In the genomic region with DNA sequence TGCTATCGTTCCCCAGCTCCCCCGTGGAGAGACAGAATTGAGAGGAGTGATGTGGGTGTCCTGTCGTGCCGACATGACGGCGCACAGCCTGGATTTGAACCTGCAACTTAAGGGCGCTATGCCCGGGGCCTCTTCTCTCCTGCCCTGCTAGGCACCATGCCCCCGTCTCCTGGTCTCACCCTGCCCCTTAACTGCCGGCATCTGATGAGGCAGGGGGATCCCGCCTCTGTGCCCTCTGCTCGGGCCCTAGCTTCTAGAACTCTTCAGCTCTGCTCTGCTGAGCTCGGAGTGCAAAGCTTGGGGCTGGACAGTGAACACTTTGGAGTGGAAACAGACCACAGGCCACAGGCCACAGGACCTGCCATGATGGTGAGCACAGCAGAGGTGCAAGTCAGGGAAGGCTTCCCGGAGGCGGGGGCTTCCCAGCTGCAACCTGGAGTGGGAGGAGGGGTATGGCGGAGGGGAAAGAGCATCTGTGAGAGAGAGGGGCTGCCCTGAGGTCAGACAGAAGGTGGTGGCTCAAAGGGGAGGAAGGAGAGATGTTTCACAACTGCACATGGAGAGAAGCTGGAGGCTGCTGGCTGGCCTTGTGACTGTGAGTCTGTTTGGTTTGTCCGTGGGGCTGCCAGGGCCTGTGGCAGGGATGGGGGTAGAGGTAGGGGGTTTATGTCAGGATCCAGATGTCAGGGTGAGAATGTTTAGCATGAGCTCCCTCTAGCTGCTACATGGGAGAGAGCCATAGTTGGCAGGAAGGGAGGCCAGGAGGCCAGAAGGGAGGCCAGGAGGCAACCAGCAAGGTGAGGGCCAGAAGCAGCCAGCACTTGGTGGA, we compare ENCODE assay signal across 1 cellular context.
TF ChIP-seq lines count a peak whose summit lies in the region.

No MANE protein-coding gene starts in this region.

TF ChIP-seq in SK-N-SH treated with all-trans-retinoic acid at 6 μM for 48 hours, 23 proteins besides CTCF, POLR2A, EP300 and RAD21 (continued from another document):
- TF ChIP-seq, protein P1, sequence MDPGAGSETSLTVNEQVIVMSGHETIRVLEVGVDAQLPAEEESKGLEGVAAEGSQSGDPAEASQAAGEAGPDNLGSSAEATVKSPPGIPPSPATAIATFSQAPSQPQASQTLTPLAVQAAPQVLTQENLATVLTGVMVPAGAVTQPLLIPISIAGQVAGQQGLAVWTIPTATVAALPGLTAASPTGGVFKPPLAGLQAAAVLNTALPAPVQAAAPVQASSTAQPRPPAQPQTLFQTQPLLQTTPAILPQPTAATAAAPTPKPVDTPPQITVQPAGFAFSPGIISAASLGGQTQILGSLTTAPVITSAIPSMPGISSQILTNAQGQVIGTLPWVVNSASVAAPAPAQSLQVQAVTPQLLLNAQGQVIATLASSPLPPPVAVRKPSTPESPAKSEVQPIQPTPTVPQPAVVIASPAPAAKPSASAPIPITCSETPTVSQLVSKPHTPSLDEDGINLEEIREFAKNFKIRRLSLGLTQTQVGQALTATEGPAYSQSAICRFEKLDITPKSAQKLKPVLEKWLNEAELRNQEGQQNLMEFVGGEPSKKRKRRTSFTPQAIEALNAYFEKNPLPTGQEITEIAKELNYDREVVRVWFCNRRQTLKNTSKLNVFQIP (CRISPR knock-in tag; IDR thresholded peaks at IDR 0.05; ENCODE audit: borderline replicate concordance, low read depth), result no peak
- TF ChIP-seq ZFP3 (CRISPR knock-in tag; IDR thresholded peaks at IDR 0.05), result no peak
- TF ChIP-seq TCF4 (CRISPR knock-in tag; IDR thresholded peaks at IDR 0.05; ENCODE audit: borderline replicate concordance), result no peak
- TF ChIP-seq RARB (CRISPR knock-in tag; IDR thresholded peaks at IDR 0.05), result no peak
- no peak for TF ChIP-seq OSR1 (CRISPR knock-in tag; IDR thresholded peaks at IDR 0.05)
- no peak for TF ChIP-seq CSDC2 (CRISPR knock-in tag; IDR thresholded peaks at IDR 0.05)
- TF ChIP-seq, protein P2, sequence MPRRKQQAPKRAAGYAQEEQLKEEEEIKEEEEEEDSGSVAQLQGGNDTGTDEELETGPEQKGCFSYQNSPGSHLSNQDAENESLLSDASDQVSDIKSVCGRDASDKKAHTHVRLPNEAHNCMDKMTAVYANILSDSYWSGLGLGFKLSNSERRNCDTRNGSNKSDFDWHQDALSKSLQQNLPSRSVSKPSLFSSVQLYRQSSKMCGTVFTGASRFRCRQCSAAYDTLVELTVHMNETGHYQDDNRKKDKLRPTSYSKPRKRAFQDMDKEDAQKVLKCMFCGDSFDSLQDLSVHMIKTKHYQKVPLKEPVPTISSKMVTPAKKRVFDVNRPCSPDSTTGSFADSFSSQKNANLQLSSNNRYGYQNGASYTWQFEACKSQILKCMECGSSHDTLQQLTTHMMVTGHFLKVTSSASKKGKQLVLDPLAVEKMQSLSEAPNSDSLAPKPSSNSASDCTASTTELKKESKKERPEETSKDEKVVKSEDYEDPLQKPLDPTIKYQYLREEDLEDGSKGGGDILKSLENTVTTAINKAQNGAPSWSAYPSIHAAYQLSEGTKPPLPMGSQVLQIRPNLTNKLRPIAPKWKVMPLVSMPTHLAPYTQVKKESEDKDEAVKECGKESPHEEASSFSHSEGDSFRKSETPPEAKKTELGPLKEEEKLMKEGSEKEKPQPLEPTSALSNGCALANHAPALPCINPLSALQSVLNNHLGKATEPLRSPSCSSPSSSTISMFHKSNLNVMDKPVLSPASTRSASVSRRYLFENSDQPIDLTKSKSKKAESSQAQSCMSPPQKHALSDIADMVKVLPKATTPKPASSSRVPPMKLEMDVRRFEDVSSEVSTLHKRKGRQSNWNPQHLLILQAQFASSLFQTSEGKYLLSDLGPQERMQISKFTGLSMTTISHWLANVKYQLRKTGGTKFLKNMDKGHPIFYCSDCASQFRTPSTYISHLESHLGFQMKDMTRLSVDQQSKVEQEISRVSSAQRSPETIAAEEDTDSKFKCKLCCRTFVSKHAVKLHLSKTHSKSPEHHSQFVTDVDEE (CRISPR knock-in tag; IDR thresholded peaks at IDR 0.05), result no peak
- TF ChIP-seq, protein P3, sequence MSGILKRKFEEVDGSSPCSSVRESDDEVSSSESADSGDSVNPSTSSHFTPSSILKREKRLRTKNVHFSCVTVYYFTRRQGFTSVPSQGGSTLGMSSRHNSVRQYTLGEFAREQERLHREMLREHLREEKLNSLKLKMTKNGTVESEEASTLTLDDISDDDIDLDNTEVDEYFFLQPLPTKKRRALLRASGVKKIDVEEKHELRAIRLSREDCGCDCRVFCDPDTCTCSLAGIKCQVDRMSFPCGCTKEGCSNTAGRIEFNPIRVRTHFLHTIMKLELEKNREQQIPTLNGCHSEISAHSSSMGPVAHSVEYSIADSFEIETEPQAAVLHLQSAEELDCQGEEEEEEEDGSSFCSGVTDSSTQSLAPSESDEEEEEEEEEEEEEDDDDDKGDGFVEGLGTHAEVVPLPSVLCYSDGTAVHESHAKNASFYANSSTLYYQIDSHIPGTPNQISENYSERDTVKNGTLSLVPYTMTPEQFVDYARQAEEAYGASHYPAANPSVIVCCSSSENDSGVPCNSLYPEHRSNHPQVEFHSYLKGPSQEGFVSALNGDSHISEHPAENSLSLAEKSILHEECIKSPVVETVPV (CRISPR knock-in tag; IDR thresholded peaks at IDR 0.05), result no peak
- no peak for TF ChIP-seq PPARA (CRISPR knock-in tag; IDR thresholded peaks at IDR 0.05; ENCODE audit: borderline replicate concordance)
- TF ChIP-seq, protein P4, sequence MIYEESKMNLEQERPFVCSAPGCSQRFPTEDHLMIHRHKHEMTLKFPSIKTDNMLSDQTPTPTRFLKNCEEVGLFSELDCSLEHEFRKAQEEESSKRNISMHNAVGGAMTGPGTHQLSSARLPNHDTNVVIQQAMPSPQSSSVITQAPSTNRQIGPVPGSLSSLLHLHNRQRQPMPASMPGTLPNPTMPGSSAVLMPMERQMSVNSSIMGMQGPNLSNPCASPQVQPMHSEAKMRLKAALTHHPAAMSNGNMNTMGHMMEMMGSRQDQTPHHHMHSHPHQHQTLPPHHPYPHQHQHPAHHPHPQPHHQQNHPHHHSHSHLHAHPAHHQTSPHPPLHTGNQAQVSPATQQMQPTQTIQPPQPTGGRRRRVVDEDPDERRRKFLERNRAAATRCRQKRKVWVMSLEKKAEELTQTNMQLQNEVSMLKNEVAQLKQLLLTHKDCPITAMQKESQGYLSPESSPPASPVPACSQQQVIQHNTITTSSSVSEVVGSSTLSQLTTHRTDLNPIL (CRISPR knock-in tag; IDR thresholded peaks at IDR 0.05; ENCODE audit: low read depth), result no peak
- TF ChIP-seq GLIS3 (CRISPR knock-in tag; IDR thresholded peaks at IDR 0.05), result no peak
- TF ChIP-seq ZFP30 (CRISPR knock-in tag; IDR thresholded peaks at IDR 0.05), result no peak
- no peak for TF ChIP-seq ZC3H10 (CRISPR knock-in tag; IDR thresholded peaks at IDR 0.05)
- no peak for TF ChIP-seq BACH2 (CRISPR knock-in tag; IDR thresholded peaks at IDR 0.05; ENCODE audit: borderline replicate concordance)
- no peak for TF ChIP-seq ISL1 (CRISPR knock-in tag; IDR thresholded peaks at IDR 0.05)
